ENCODE assay signal across 23 cellular contexts in genomic region chr6:168742146-168742782, GRCh38.
"Had no signal": no experiment of that assay in that cellular context is flagged by ENCODE, and none has a peak within 500 bp of the region (broad histone marks: within the 10 kb centered on the region; RNA-seq: fewer than 3 reads in every experiment).

No MANE protein-coding gene starts in this region.

- ATAC-seq: activated CD4-positive, alpha-beta T cell treated with anti-CD3 and anti-CD28 coated beads for 36 hours; activated naive CD4-positive, alpha-beta T cell treated with anti-CD3 and anti-CD28 coated beads, Interleukin-2, amount 50 U/mL, for 72 hours; activated T-helper 17 cell treated with anti-CD3 and anti-CD28 coated beads, Interleukin-2, amount 50 U/mL, for 72 hours; left cardiac atrium; stimulated activated effector memory CD8-positive, alpha-beta T cell treated with anti-CD3 and anti-CD28 coated beads, Interleukin-12 subunit alpha, Interleukin-12 subunit beta, amount 100 ng/mL, for 72 hours; stimulated activated naive CD8-positive, alpha-beta T cell treated with anti-CD3 and anti-CD28 coated beads, Interleukin-15, amount 100 ng/mL, for 72 hours had no signal

- DNase-seq: activated B cell treated with CpG ODN at 0.5 μM for 24 hours; activated CD4-positive, alpha-beta T cell treated with anti-CD3 and anti-CD28 coated beads for 36 hours; activated CD4-positive, alpha-beta T cell treated with anti-CD3 and anti-CD28 coated beads, Interleukin-2, amount 50 U/mL, for 4 hours; activated CD8-positive, alpha-beta memory T cell treated with anti-CD3 and anti-CD28 coated beads for 24 hours; activated CD8-positive, alpha-beta memory T cell treated with anti-CD3 and anti-CD28 coated beads, Interleukin-2, amount 50 U/mL, for 4 hours; activated T-cell treated with anti-CD3 and anti-CD28 coated beads, Interleukin-2, amount 50 U/mL, for 24 hours; aorta; effector CD8-positive, alpha-beta T cell; foreskin melanocyte; left cardiac atrium; mesendoderm; naive B cell; stimulated activated CD4-positive, alpha-beta T cell treated with anti-CD3 and anti-CD28 coated beads, Interleukin-2, amount 100 ng/mL, for 24 hours; stimulated activated naive CD8-positive, alpha-beta T cell treated with anti-CD3 and anti-CD28 coated beads, Interleukin-15, amount 100 ng/mL, for 72 hours; T1000; transverse colon had no signal

- H3K27me3 ChIP-seq: right atrium auricular region, suprapubic skin, transverse colon, vagina had no signal

- H3K4me3 ChIP-seq: right atrium auricular region, skin epidermis, suprapubic skin, transverse colon, vagina had no signal

- H3K4me1 ChIP-seq: right atrium auricular region, suprapubic skin, transverse colon, vagina had no signal

- H3K27ac ChIP-seq: right atrium auricular region, skin epidermis, suprapubic skin, transverse colon, vagina had no signal

- H3K36me3 ChIP-seq: right atrium auricular region, suprapubic skin, transverse colon, vagina had no signal
